Comparison of ENCODE assay signal across 14 cellular contexts in the genomic region with DNA sequence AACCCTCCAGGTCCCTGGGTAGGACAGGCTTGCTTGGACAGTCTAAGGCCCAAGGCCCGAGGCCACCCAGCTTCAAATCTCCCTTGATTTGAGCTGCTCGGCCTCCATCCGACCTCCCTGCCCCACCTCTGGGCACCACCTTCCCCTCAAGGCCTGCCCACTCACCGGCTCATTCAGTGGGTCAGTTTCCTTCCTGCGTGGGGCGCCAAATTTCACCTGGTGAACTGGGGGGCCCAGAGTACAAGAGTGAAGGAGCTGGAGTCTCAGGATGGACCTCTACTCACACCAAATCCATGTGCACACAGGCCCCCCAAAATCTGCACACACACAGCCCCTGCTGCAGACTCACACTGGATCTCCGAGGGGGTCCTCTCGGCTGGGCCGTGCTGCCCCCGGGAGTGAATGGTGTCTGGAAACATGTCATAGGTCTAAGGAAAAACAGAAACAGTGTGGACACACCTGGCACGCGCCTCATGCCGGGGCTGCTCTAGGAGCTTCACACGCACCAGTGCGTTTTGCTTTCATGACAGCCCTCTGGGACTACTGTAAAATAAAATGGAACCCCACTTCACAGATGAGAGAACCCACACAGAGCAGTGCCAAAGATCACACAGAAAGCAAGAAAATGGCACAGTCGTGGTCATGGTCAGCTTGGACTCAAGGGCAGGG. TPM values are rescaled to one million over a fixed set of nuclear protein-coding genes. Genes with fewer than 3 reads are reported as not detected.
DNase-seq lines count a peak whose midpoint lies in the region; ATAC-seq and TF ChIP-seq lines count a peak whose summit lies in the region.
"Had no signal": no experiment of that assay in that cellular context is flagged by ENCODE, and none has a peak within 500 bp of the region (broad histone marks: within the 10 kb centered on the region; RNA-seq: fewer than 3 reads in every experiment).

No MANE protein-coding gene starts in this region.

- no peaks in the 10 kb centered on the region for H3K9me3 ChIP-seq in osteoblast (ENCODE audit: low read depth, low read length)
- H3K9me3 ChIP-seq: adrenal gland had no signal

- H3K4me1 Mint-ChIP-seq in activated naive CD8-positive, alpha-beta T cell treated with anti-CD3 and anti-CD28 coated beads, Interleukin-2, amount 10 ng/mL, durations not matched to agents 7 days and 5 days = peaks cover 39% of the 10 kb centered on the region

- DNase-seq in NCI-H2107 treated with DMSO at 0.1 percent for 48 hours (lab: John Stamatoyannopoulos, UW; ENCODE audit: unreplicated experiment) (peak; percentile 40), NCI-H2107 (lab: John Stamatoyannopoulos, UW) (no peak), osteoblast (ENCODE audit: insufficient read length, low spot score, missing footprints) (peak; percentile 61), NCI-H1105 treated with DMSO at 0.1 percent for 48 hours (lab: John Stamatoyannopoulos, UW) (no peak), NCI-H146 (lab: John Stamatoyannopoulos, UW) (no peak)
- no peak for DNase-seq in activated naive CD8-positive, alpha-beta T cell treated with anti-CD3 and anti-CD28 coated beads, Interleukin-2, amount 10 ng/mL, durations not matched to agents 7 days and 5 days
- DNase-seq: activated T-cell treated with anti-CD3 and anti-CD28 coated beads, Interleukin-2, amount 50 U/mL, for 1 hour; adrenal gland; GF-D8; GM23248; stimulated activated CD4-positive, alpha-beta T cell treated with anti-CD3 and anti-CD28 coated beads, Interleukin-4, amount 100 ng/mL, for 1 hour had no signal

- peaks cover 10% of the 10 kb centered on the region for H3K36me3 ChIP-seq in osteoblast (ENCODE audit: insufficient read depth, low read length)

- peaks cover 12% of the 10 kb centered on the region for H3K36me3 Mint-ChIP-seq in activated naive CD8-positive, alpha-beta T cell treated with anti-CD3 and anti-CD28 coated beads, Interleukin-2, amount 10 ng/mL, durations not matched to agents 7 days and 5 days

- no peaks in the 10 kb centered on the region for H3K27me3 ChIP-seq in osteoblast (ENCODE audit: insufficient read depth, low read length)
- H3K27me3 ChIP-seq: adrenal gland had no signal

- no peaks in the 10 kb centered on the region for H3K79me2 ChIP-seq in osteoblast (ENCODE audit: insufficient read depth, low read length)

- peak overlapping the region; percentile 30 for H3K27ac Mint-ChIP-seq in activated naive CD8-positive, alpha-beta T cell treated with anti-CD3 and anti-CD28 coated beads, Interleukin-2, amount 10 ng/mL, durations not matched to agents 7 days and 5 days

- H2AFZ ChIP-seq in osteoblast (ENCODE audit: low read length) = no peak overlapping the region
- H2AFZ ChIP-seq: GM23248 had no signal

- peaks cover 4% of the 10 kb centered on the region for H4K20me1 ChIP-seq in osteoblast (ENCODE audit: insufficient read depth, low read length)

- no peak overlapping the region for H3K4me2 ChIP-seq in osteoblast (ENCODE audit: insufficient read depth, low read length)

- H3K4me3 ChIP-seq in osteoblast (ENCODE audit: insufficient read depth, low read length) = no peak overlapping the region
- H3K4me3 ChIP-seq: adrenal gland, GM23248 had no signal

- no peaks in the 10 kb centered on the region for H3K27me3 Mint-ChIP-seq in activated naive CD8-positive, alpha-beta T cell treated with anti-CD3 and anti-CD28 coated beads, Interleukin-2, amount 10 ng/mL, durations not matched to agents 7 days and 5 days

- H3K4me3 Mint-ChIP-seq in activated naive CD8-positive, alpha-beta T cell treated with anti-CD3 and anti-CD28 coated beads, Interleukin-2, amount 10 ng/mL, durations not matched to agents 7 days and 5 days = no peak overlapping the region

- no peak overlapping the region for H3K27ac ChIP-seq in osteoblast (ENCODE audit: low read depth, low read length)
- H3K27ac ChIP-seq: adrenal gland, GM23248 had no signal

- TF ChIP-seq CTCF in osteoblast (IDR thresholded peaks at IDR 0.05; ENCODE audit: extremely low read depth, low read depth, low read length) = no peak

- ATAC-seq in HG03108 (IDR thresholded peaks at IDR 0.05; ENCODE audit: unreplicated experiment) = peak; percentile 31
- ATAC-seq in activated naive CD8-positive, alpha-beta T cell treated with anti-CD3 and anti-CD28 coated beads, Interleukin-2, amount 10 ng/mL, durations not matched to agents 7 days and 5 days (ENCODE audit: low read depth) = no peak
- no peak for ATAC-seq in HG03469 (IDR thresholded peaks at IDR 0.05; ENCODE audit: unreplicated experiment)

- POLR2A ChIA-PET in activated naive CD8-positive, alpha-beta T cell treated with anti-CD3 and anti-CD28 coated beads, Interleukin-2, amount 10 ng/mL, durations not matched to agents 7 days and 5 days (lab: Charles Lee) = interaction anchor here (0.9 to 1.2 kb wide), 2 partner anchors 12 to 13 kb away, joined by 4 read pairs; no protein-coding TSS in a partner anchor

- peaks cover 7% of the 10 kb centered on the region for H3K4me1 ChIP-seq in osteoblast (ENCODE audit: insufficient read depth, low read length)

- H3K9me3 Mint-ChIP-seq in activated naive CD8-positive, alpha-beta T cell treated with anti-CD3 and anti-CD28 coated beads, Interleukin-2, amount 10 ng/mL, durations not matched to agents 7 days and 5 days = no peaks in the 10 kb centered on the region

RNA-seq across cellular contexts. Expression of a gene that starts 3.6 kb away (rescaled TPM):
- total RNA-seq in activated naive CD8-positive, alpha-beta T cell treated with anti-CD3 and anti-CD28 coated beads, Interleukin-2, amount 10 ng/mL, durations not matched to agents 7 days and 5 days = 10 to 100 TPM; 92.0 to 96.2 TPM
- total RNA-seq in osteoblast = 6.2 and 9.8 TPM in 2 replicates

RNA-seq across cellular contexts. Expression of a gene that starts 11.0 kb away (rescaled TPM):
- total RNA-seq in activated naive CD8-positive, alpha-beta T cell treated with anti-CD3 and anti-CD28 coated beads, Interleukin-2, amount 10 ng/mL, durations not matched to agents 7 days and 5 days = 10 to 100 TPM; 37.4 to 39.0 TPM
- total RNA-seq in osteoblast = 12.3 and 13.3 TPM in 2 replicates

RNA-seq across cellular contexts. Expression of a gene that starts 21.0 kb away (rescaled TPM):
- 100 to 1,000 TPM; 519 to 524 TPM for total RNA-seq in activated naive CD8-positive, alpha-beta T cell treated with anti-CD3 and anti-CD28 coated beads, Interleukin-2, amount 10 ng/mL, durations not matched to agents 7 days and 5 days
- total RNA-seq in osteoblast = 114 and 130 TPM in 2 replicates

RNA-seq across cellular contexts. Expression of a gene that starts 39.6 kb away (rescaled TPM):
- total RNA-seq in activated naive CD8-positive, alpha-beta T cell treated with anti-CD3 and anti-CD28 coated beads, Interleukin-2, amount 10 ng/mL, durations not matched to agents 7 days and 5 days = 1 to 10 TPM; 3.8 to 7.2 TPM
- 0.29 and 0.36 TPM in 2 replicates for total RNA-seq in osteoblast
- total RNA-seq: glomerular endothelial cell, GM23248 had no signal

RNA-seq across cellular contexts. Expression of a gene that starts 45.1 kb away (rescaled TPM):
- total RNA-seq in activated naive CD8-positive, alpha-beta T cell treated with anti-CD3 and anti-CD28 coated beads, Interleukin-2, amount 10 ng/mL, durations not matched to agents 7 days and 5 days = 1 to 10 TPM; 3.4 to 3.5 TPM
- total RNA-seq in osteoblast = under 0.01 and 0.29 TPM in 2 replicates
- total RNA-seq: GM23248 had no signal

Comparison
In these comparisons a context has a peak if more than half of its experiments do, and no peak if none do; other contexts are left out.
1. DNase-seq: peak in NCI-H2107 treated with DMSO at 0.1 percent for 48 hours (single experiment) and osteoblast (single experiment); none in NCI-H2107 (single experiment), activated naive CD8-positive, alpha-beta T cell treated with anti-CD3 and anti-CD28 coated beads, Interleukin-2, amount 10 ng/mL, durations not matched to agents 7 days and 5 days (single experiment), NCI-H1105 treated with DMSO at 0.1 percent for 48 hours (single experiment) and NCI-H146 (single experiment).